In genomic region chr1:45750298-45751038, GRCh38 we compare ENCODE assay signal across 9 cellular contexts. TPM values are rescaled to one million over a fixed set of nuclear protein-coding genes. Genes with fewer than 3 reads are reported as not detected.
DNase-seq lines count a peak whose midpoint lies in the region; ATAC-seq, FAIRE-seq and TF ChIP-seq lines count a peak whose summit lies in the region.
"Had no signal": no experiment of that assay in that cellular context is flagged by ENCODE, and none has a peak within 500 bp of the region (broad histone marks: within the 10 kb centered on the region; RNA-seq: fewer than 3 reads in every experiment).

IPP (minus strand) TSS chr1:45750653; CDS start chr1:45746411, 4,242 bp downstream.

- WGBS in small intestine, 3 donors, result 0 to 1% (median 0%) methylated on average over 56 to 58 of the region's 58 CpGs

- H3K27me3 ChIP-seq in AG04450 (ENCODE audit: control insufficient read depth, insufficient read depth, low read length), result no peaks in the 10 kb centered on the region
- no peaks in the 10 kb centered on the region for H3K27me3 ChIP-seq in breast epithelium
- no peaks in the 10 kb centered on the region for H3K27me3 ChIP-seq in iPS-20b (ENCODE audit: insufficient read depth, low read length)
- no peaks in the 10 kb centered on the region for H3K27me3 ChIP-seq in small intestine (ENCODE audit: control insufficient read depth in 2 of 2, insufficient read depth in 2 of 2, low read length in 2 of 2)

- CTCF ChIA-PET in AG04450 (lab: Charles Lee), result no interaction called here

- H3K4me1 ChIP-seq in breast epithelium, result peaks cover 0 to 4% of the 10 kb centered on the region in 2 donors
- H3K4me1 ChIP-seq in iPS-20b (ENCODE audit: insufficient read depth, low read length), result no peaks in the 10 kb centered on the region; the same call in 1 of the 2 replicates
- no peaks in the 10 kb centered on the region for H3K4me1 ChIP-seq in small intestine (ENCODE audit: control insufficient read depth in 2 of 2, insufficient read depth in 1 of 2, low read depth in 1 of 2, low read length in 1 of 2)

- no peak for FAIRE-seq in small intestine (lab: Jason Lieb, UNC)
- FAIRE-seq: colon had no signal

- ATAC-seq in GM18870 (IDR thresholded peaks at IDR 0.05; ENCODE audit: unreplicated experiment) (peak; percentile 71), HG03135 (IDR thresholded peaks at IDR 0.05; ENCODE audit: unreplicated experiment) (peak; percentile 84)

- peak within 1 kb of the TSS; percentile 95 for H3K9ac ChIP-seq in iPS-20b (ENCODE audit: low read depth, low read length)

- H3K4me3 ChIP-seq in AG04450 (ENCODE audit: low read depth, low read length) (peak within 1 kb of the TSS; percentile 64), breast epithelium (peak within 1 kb of the TSS; percentile 62 to 77 (median 65)), iPS-20b (ENCODE audit: low read length) (peak within 1 kb of the TSS; percentile 88), small intestine (ENCODE audit: low read depth in 1 of 2, low read length in 2 of 2) (peak within 1 kb of the TSS; percentile 57 to 67)

- POLR2A ChIA-PET in AG04450 (lab: Yijun Ruan, JAX), result interaction anchor here (0.6 kb wide), 1 partner anchor 799 kb away, joined by 5 read pairs; no protein-coding TSS in a partner anchor

- H3K36me3 ChIP-seq in breast epithelium (no peaks in the 10 kb centered on the region), iPS-20b (ENCODE audit: insufficient read depth, low read depth, low read length) (no peaks in the 10 kb centered on the region), small intestine (ENCODE audit: control insufficient read depth in 2 of 2, insufficient read depth in 2 of 2, low read length in 2 of 2) (no peaks in the 10 kb centered on the region)

- TF ChIP-seq CTCF in AG04450 (IDR thresholded peaks at IDR 0.05; ENCODE audit: low read depth, low read length) (peak; percentile 22; the same call in 1 of the 2 replicates), VCaP (conservative IDR thresholded peaks at IDR 0.05) (peak; percentile 47), breast epithelium (IDR thresholded peaks at IDR 0.05) (peak in 1 of 3 donors; percentile 13)

- intact Hi-C loops in breast epithelium (cut with DNase I; ENCODE audit: low total_unique reads), result loop anchor here (10.0 kb wide), 2 partner anchors 54 to 284 kb away; partner anchors contain the start of gene MAST2

- peak; percentile 87 for TF ChIP-seq POLR2A in breast epithelium (IDR thresholded peaks at IDR 0.05)

- H3K27ac ChIP-seq in AG04450 (ENCODE audit: low read depth, low read length) (peak within 1 kb of the TSS; percentile 87), VCaP (peak within 1 kb of the TSS; percentile 93), breast epithelium (peak within 1 kb of the TSS; percentile 95 to 97), iPS-20b (ENCODE audit: low read length) (peak within 1 kb of the TSS; percentile 72), small intestine (ENCODE audit: low read depth in 1 of 2, low read length in 1 of 2) (peak within 1 kb of the TSS; percentile 89 to 91)

- peaks cover 7% of the 10 kb centered on the region for H3K9me3 ChIP-seq in AG04450 (ENCODE audit: control insufficient read depth, insufficient read depth, low read length)
- peaks cover 0 to 6% of the 10 kb centered on the region in 2 donors for H3K9me3 ChIP-seq in breast epithelium
- H3K9me3 ChIP-seq in iPS-20b (ENCODE audit: insufficient read depth, low read depth, low read length), result peaks cover 5% of the 10 kb centered on the region; the same call in 1 of the 2 replicates
- H3K9me3 ChIP-seq in small intestine (ENCODE audit: control insufficient read depth, low read depth), result no peaks in the 10 kb centered on the region

- DNase-seq in AG04450 (ENCODE audit: low read depth, low spot score) (peak; percentile 94), NCI-H2196 treated with DMSO at 0.1 percent for 48 hours (lab: John Stamatoyannopoulos, UW; ENCODE audit: unreplicated experiment) (peak; percentile 93), breast epithelium (ENCODE audit: low spot score in 2 of 2) (peak; percentile 92 to 95), small intestine (peak; percentile 99)

RNA-seq across cellular contexts. Expression of gene IPP, which starts in this region (rescaled TPM):
- 10.3 and 13.6 TPM in 2 replicates for polyA plus RNA-seq in AG04450 (2011; rRNA removed)
- polyA minus RNA-seq in AG04450 (2011; rRNA and poly(A)+ RNA removed), result 9.8 and 13.6 TPM in 2 replicates
- total RNA-seq in breast epithelium, result 10 to 100 TPM; 10.5 to 15.4 (median 11.4) TPM
- polyA plus RNA-seq in small intestine, result 1 to 10 TPM; 4.2 to 8.4 (median 6.5) TPM

Comparison
In these comparisons a context has a peak if more than half of its experiments do, and no peak if none do; other contexts are left out.
1. Peak in every context shown above with its lines: DNase-seq, ATAC-seq, H3K4me3 ChIP-seq and H3K27ac ChIP-seq.